ENCODE assay signal across 28 cellular contexts in the genomic region with DNA sequence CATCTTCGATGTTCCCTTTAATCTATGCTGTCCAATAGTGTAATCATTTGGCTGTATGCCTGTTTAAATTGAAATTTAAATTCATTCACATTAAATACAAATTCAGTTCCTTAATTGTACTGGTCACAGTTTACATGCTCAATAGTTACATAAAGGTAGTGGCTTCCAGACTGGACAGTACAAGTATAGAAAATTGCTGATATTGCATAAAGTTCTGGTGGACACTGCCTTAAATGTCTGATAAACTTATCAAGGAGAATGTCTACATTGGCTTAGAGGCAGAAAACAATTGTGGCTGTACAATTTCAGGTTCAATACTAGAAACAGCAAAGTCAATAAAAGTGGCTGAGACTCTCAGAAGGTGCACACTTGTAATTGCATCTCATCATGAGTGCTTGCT.
"Had no signal": no experiment of that assay in that cellular context is flagged by ENCODE, and none has a peak within 500 bp of the region (broad histone marks: within the 10 kb centered on the region; RNA-seq: fewer than 3 reads in every experiment).

No MANE protein-coding gene starts in this region.

- ATAC-seq: activated CD8-positive, alpha-beta T cell treated with anti-CD3 and anti-CD28 coated beads for 36 hours; activated T-cell treated with anti-CD3 and anti-CD28 coated beads, Interleukin-2, amount 50 U/mL, for 72 hours; activated T-helper 17 cell treated with anti-CD3 and anti-CD28 coated beads, Interleukin-2, amount 50 U/mL, for 72 hours; body of pancreas; Right ventricle myocardium inferior had no signal

- H3K36me3 ChIP-seq: adrenal gland, breast epithelium had no signal

- H3K4me1 ChIP-seq: body of pancreas, breast epithelium had no signal

- DNase-seq: activated CD4-positive, alpha-beta T cell treated with anti-CD3 and anti-CD28 coated beads, Interleukin-2, amount 10 ng/mL, durations not matched to agents 24 days and 14 days; activated CD4-positive, alpha-beta T cell treated with anti-CD3 and anti-CD28 coated beads, Interleukin-2, amount 50 U/mL, for 4 hours; activated CD8-positive, alpha-beta T cell treated with anti-CD3 and anti-CD28 coated beads for 36 hours; activated effector memory CD4-positive, alpha-beta T cell treated with anti-CD3 and anti-CD28 coated beads, Interleukin-2, amount 50 U/mL, for 16 hours; activated naive CD4-positive, alpha-beta T cell; activated naive CD4-positive, alpha-beta T cell treated with anti-CD3 and anti-CD28 coated beads, Interleukin-2, amount 50 U/mL, for 16 hours; activated naive CD8-positive, alpha-beta T cell treated with anti-CD3 and anti-CD28 coated beads for 36 hours; activated T-cell treated with anti-CD3 and anti-CD28 coated beads, Interleukin-2, amount 50 U/mL, for 1 hour; activated T-cell treated with anti-CD3 and anti-CD28 coated beads, Interleukin-2, amount 50 U/mL, for 72 hours; adrenal gland; body of pancreas; NCI-H1092 treated with DMSO at 0.1 percent for 48 hours; NCI-H1436; NCI-H1694; NCI-H1930; NCI-H2081 treated with DMSO at 0.1 percent for 48 hours; NCI-H345; NCI-H524 treated with DMSO at 0.1 percent for 48 hours; NK-92 treated with Interleukin-12 subunit alpha and Interleukin-12 subunit beta, amount 100 ng/mL, for 24 hours; PC-9 had no signal

- FAIRE-seq: astrocyte, RCC 7860, TTC549 had no signal

- H3K9me3 ChIP-seq: adrenal gland, body of pancreas, breast epithelium had no signal

- H3K4me2 ChIP-seq: PC-9 had no signal

- H3K27me3 ChIP-seq: adrenal gland, body of pancreas, breast epithelium had no signal

- H3K27ac ChIP-seq: adrenal gland, body of pancreas, coronary artery, PC-9, RWPE1 had no signal

- H3K4me3 ChIP-seq: adrenal gland, body of pancreas, breast epithelium, coronary artery, PC-9 had no signal
